In genomic region chr7:94511763-94512162, GRCh38 we compare ENCODE assay signal across 9 cellular contexts. TPM values are rescaled to one million over a fixed set of nuclear protein-coding genes. Genes with fewer than 3 reads are reported as not detected.
DNase-seq lines count a peak whose midpoint lies in the region; ATAC-seq, FAIRE-seq and TF ChIP-seq lines count a peak whose summit lies in the region.
"Had no signal": no experiment of that assay in that cellular context is flagged by ENCODE, and none has a peak within 500 bp of the region (broad histone marks: within the 10 kb centered on the region; RNA-seq: fewer than 3 reads in every experiment).

No MANE protein-coding gene starts in this region.

- H2AFZ ChIP-seq in DND-41 (ENCODE audit: low read depth, low read length) (no peak overlapping the region), astrocyte (ENCODE audit: low read depth, low read length) (no peak overlapping the region)

- no peak for TF ChIP-seq POLR2A in NB4 (IDR thresholded peaks at IDR 0.05; ENCODE audit: extremely low read depth, insufficient read length)

- ATAC-seq in DND-41 (ENCODE audit: insufficient read depth, low read depth) = no peak
- no peak for ATAC-seq in naive B cell (ENCODE audit: low read depth in 2 of 2)
- ATAC-seq in heart right ventricle = no peak

- TF ChIP-seq CTCF in DND-41 (IDR thresholded peaks at IDR 0.05; ENCODE audit: borderline replicate concordance, extremely low read depth, low read length, poor library complexity, severe bottlenecking) (no peak), NB4 (IDR thresholded peaks at IDR 0.05; ENCODE audit: low read depth, low read length) (no peak), astrocyte (IDR thresholded peaks at IDR 0.05; ENCODE audit: insufficient read depth, low read depth, low read length) (no peak), heart right ventricle (IDR thresholded peaks at IDR 0.05) (no peak)

- H4K20me1 ChIP-seq in DND-41 (ENCODE audit: insufficient read depth, low read length) (peaks cover 24% of the 10 kb centered on the region; the same call in 1 of the 2 replicates), astrocyte (ENCODE audit: insufficient read depth, low read length) (peaks cover 12% of the 10 kb centered on the region)

- no peaks in the 10 kb centered on the region for H3K9me3 Mint-ChIP-seq in astrocyte (ENCODE audit: unreplicated experiment)
- H3K9me3 Mint-ChIP-seq in naive B cell = no peaks in the 10 kb centered on the region

- H3K36me3 Mint-ChIP-seq in astrocyte (ENCODE audit: low read depth, unreplicated experiment) (no peaks in the 10 kb centered on the region), naive B cell (no peaks in the 10 kb centered on the region)

- H3K4me1 Mint-ChIP-seq in astrocyte (ENCODE audit: low read depth, unreplicated experiment) (peaks cover 23% of the 10 kb centered on the region), naive B cell (peaks cover 46 to 57% (median 46%) of the 10 kb centered on the region in 3 donors)

- H3K27me3 ChIP-seq in DND-41 (ENCODE audit: insufficient read depth, low read length, poor library complexity) = no peaks in the 10 kb centered on the region
- H3K27me3 ChIP-seq in astrocyte (ENCODE audit: insufficient read depth, low read length) = no peaks in the 10 kb centered on the region
- no peaks in the 10 kb centered on the region for H3K27me3 ChIP-seq in MG63
- no peaks in the 10 kb centered on the region for H3K27me3 ChIP-seq in heart right ventricle
- H3K27me3 ChIP-seq: esophagus muscularis mucosa had no signal

- H3K4me2 ChIP-seq in DND-41 (ENCODE audit: insufficient read depth, low read length) (peak overlapping the region; percentile 98), astrocyte (ENCODE audit: low read length) (peak overlapping the region; percentile 18)

- intact Hi-C loops in heart right ventricle (cut with DNase I) = loop anchor here in 4 of 10 donors (5.0 to 10.0 kb wide), 3 partner anchors 59 to 146 kb away; partner anchors contain the start of gene SGCE (in 3 of the 4)

- H3K4me3 ChIP-seq in DND-41 (ENCODE audit: low read depth in 1 of 2, low read length in 2 of 2) (peak overlapping the region in 1 of 2 experiments; percentile 94; a peak in 2 of 4 replicates), NB4 (ENCODE audit: low read depth, low read length) (peak overlapping the region; percentile 9), astrocyte (ENCODE audit: insufficient read depth, low read depth, low read length) (no peak overlapping the region), MG63 (no peak overlapping the region), heart right ventricle (no peak overlapping the region)

- H3K79me2 ChIP-seq in DND-41 (ENCODE audit: insufficient read depth, low read length) (peaks cover 76% of the 10 kb centered on the region), astrocyte (ENCODE audit: insufficient read depth, low read length) (peaks cover 43% of the 10 kb centered on the region)

- H3K4me3 Mint-ChIP-seq in astrocyte (ENCODE audit: unreplicated experiment) (peak overlapping the region; percentile 91), naive B cell (peak overlapping the region in 5 of 8 donors; percentile 3 to 98 (median 49))

- no peak for DNase-seq in DND-41
- DNase-seq in NB4 (ENCODE audit: low read depth) = no peak
- DNase-seq in astrocyte (ENCODE audit: low read depth) = peak; percentile 25
- DNase-seq in naive B cell = no peak
- no peak for DNase-seq in DMS153 treated with DMSO at 0.1 percent for 48 hours (lab: John Stamatoyannopoulos, UW; ENCODE audit: unreplicated experiment)
- no peak for DNase-seq in MG63
- no peak for DNase-seq in heart right ventricle
- DNase-seq in iPS-NIHi7 (ENCODE audit: extremely low spot score) = no peak

- H3K27ac Mint-ChIP-seq in astrocyte (ENCODE audit: unreplicated experiment) = no peak overlapping the region
- H3K27ac Mint-ChIP-seq in naive B cell = peak overlapping the region in 2 of 6 donors; percentile 9 to 51

- H3K9me3 ChIP-seq in DND-41 (ENCODE audit: insufficient read depth, low read length, severe bottlenecking) = no peaks in the 10 kb centered on the region
- no peaks in the 10 kb centered on the region for H3K9me3 ChIP-seq in astrocyte (ENCODE audit: insufficient read depth, low read depth, low read length)
- no peaks in the 10 kb centered on the region for H3K9me3 ChIP-seq in MG63
- H3K9me3 ChIP-seq in heart right ventricle = no peaks in the 10 kb centered on the region
- H3K9me3 ChIP-seq: esophagus muscularis mucosa had no signal

- H3K4me1 ChIP-seq in DND-41 (ENCODE audit: insufficient read depth, low read length) (peaks cover 49% of the 10 kb centered on the region), astrocyte (ENCODE audit: insufficient read depth, low read length) (peaks cover 14% of the 10 kb centered on the region), heart right ventricle (peaks cover 0 to 54% (median 35%) of the 10 kb centered on the region in 9 donors)

- H3K36me3 ChIP-seq in DND-41 (ENCODE audit: insufficient read depth, low read length) (peaks cover 15% of the 10 kb centered on the region), astrocyte (ENCODE audit: insufficient read depth, low read length) (no peaks in the 10 kb centered on the region), MG63 (no peaks in the 10 kb centered on the region), heart right ventricle (no peaks in the 10 kb centered on the region)
- H3K36me3 ChIP-seq: esophagus muscularis mucosa had no signal

- H3K9ac ChIP-seq in DND-41 (ENCODE audit: low read depth, low read length) (peak overlapping the region; percentile 8; the same call in 1 of the 2 replicates), astrocyte (ENCODE audit: low read length) (no peak overlapping the region)

- no peaks in the 10 kb centered on the region for H3K27me3 Mint-ChIP-seq in astrocyte (ENCODE audit: low read depth, unreplicated experiment)
- no peaks in the 10 kb centered on the region for H3K27me3 Mint-ChIP-seq in naive B cell

- FAIRE-seq in astrocyte (lab: Jason Lieb, UNC) = no peak

- peak overlapping the region; percentile 6; the same call in 1 of the 2 replicates for H3K27ac ChIP-seq in DND-41 (ENCODE audit: low read length)
- H3K27ac ChIP-seq in astrocyte (ENCODE audit: low read depth, low read length) = no peak overlapping the region
- H3K27ac ChIP-seq in heart right ventricle = no peak overlapping the region

RNA-seq across cellular contexts. Expression of gene CASD1, which starts 2.2 kb away (rescaled TPM):
- 9.9 and 13.0 TPM in 2 replicates for total RNA-seq in astrocyte
- 10 to 100 TPM; 12.7 to 18.4 (median 14.8) TPM for polyA plus RNA-seq in naive B cell (ENCODE audit: low read depth in 6 of 6)
- total RNA-seq in MG63 (2014; rRNA removed; shearing (Covaris generic); ENCODE audit: low replicate concordance) = 3.8 and 7.1 TPM in 2 replicates
- total RNA-seq in heart right ventricle = 10 to 100 TPM; 15.3 to 26.9 (median 20.6) TPM
- polyA plus RNA-seq in heart right ventricle = 10 to 100 TPM in 1 of 2 donors, 1 to 10 TPM in 1; 8.6 to 13.0 TPM
